In the genomic region with DNA sequence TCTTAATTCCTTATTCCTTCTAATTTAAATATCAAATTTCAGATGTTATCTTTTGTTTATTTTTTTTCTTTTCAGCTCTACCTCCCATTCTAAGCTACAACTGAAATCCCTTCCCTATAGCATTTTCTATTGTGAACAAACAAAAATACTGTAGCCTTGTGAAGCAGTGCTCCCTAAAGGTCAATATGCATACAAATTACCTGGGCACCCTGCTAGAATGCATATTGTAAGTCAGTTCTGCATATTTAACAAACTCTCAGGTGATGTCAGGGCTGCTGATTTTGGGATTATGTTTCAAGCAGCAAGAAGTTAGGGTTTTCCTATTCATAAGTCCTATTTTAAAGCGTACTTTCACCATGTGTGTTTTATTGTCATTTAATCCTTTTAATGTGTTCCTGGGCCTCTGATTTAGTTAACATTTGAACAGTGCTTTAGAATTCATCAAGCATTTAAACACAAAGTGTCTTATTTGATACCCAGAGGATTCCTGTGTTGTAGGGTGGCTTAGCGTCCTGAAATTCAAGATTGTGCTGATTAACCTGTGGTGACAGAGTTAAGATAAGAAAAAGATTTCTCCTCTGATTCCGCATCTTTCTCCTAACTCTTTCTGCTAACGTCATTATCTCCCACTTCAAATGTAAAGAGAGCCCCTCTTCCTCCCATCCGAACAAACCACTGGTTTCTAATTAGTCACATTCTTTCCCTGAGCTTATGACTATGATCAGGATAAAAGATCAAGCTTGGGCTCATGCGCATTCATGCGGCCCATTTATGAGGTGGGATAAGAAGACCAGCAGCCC, we compare ENCODE assay signal across 2 cellular contexts.
A peak's percentile ranks its signal among the peaks of the same experiment; 100 is the strongest.
TF ChIP-seq lines count a peak whose summit lies in the region.

No MANE protein-coding gene starts in this region.

TF ChIP-seq in GM23338, 12 proteins besides CTCF, POLR2A, EP300 and RAD21:
- TF ChIP-seq, protein P1, sequence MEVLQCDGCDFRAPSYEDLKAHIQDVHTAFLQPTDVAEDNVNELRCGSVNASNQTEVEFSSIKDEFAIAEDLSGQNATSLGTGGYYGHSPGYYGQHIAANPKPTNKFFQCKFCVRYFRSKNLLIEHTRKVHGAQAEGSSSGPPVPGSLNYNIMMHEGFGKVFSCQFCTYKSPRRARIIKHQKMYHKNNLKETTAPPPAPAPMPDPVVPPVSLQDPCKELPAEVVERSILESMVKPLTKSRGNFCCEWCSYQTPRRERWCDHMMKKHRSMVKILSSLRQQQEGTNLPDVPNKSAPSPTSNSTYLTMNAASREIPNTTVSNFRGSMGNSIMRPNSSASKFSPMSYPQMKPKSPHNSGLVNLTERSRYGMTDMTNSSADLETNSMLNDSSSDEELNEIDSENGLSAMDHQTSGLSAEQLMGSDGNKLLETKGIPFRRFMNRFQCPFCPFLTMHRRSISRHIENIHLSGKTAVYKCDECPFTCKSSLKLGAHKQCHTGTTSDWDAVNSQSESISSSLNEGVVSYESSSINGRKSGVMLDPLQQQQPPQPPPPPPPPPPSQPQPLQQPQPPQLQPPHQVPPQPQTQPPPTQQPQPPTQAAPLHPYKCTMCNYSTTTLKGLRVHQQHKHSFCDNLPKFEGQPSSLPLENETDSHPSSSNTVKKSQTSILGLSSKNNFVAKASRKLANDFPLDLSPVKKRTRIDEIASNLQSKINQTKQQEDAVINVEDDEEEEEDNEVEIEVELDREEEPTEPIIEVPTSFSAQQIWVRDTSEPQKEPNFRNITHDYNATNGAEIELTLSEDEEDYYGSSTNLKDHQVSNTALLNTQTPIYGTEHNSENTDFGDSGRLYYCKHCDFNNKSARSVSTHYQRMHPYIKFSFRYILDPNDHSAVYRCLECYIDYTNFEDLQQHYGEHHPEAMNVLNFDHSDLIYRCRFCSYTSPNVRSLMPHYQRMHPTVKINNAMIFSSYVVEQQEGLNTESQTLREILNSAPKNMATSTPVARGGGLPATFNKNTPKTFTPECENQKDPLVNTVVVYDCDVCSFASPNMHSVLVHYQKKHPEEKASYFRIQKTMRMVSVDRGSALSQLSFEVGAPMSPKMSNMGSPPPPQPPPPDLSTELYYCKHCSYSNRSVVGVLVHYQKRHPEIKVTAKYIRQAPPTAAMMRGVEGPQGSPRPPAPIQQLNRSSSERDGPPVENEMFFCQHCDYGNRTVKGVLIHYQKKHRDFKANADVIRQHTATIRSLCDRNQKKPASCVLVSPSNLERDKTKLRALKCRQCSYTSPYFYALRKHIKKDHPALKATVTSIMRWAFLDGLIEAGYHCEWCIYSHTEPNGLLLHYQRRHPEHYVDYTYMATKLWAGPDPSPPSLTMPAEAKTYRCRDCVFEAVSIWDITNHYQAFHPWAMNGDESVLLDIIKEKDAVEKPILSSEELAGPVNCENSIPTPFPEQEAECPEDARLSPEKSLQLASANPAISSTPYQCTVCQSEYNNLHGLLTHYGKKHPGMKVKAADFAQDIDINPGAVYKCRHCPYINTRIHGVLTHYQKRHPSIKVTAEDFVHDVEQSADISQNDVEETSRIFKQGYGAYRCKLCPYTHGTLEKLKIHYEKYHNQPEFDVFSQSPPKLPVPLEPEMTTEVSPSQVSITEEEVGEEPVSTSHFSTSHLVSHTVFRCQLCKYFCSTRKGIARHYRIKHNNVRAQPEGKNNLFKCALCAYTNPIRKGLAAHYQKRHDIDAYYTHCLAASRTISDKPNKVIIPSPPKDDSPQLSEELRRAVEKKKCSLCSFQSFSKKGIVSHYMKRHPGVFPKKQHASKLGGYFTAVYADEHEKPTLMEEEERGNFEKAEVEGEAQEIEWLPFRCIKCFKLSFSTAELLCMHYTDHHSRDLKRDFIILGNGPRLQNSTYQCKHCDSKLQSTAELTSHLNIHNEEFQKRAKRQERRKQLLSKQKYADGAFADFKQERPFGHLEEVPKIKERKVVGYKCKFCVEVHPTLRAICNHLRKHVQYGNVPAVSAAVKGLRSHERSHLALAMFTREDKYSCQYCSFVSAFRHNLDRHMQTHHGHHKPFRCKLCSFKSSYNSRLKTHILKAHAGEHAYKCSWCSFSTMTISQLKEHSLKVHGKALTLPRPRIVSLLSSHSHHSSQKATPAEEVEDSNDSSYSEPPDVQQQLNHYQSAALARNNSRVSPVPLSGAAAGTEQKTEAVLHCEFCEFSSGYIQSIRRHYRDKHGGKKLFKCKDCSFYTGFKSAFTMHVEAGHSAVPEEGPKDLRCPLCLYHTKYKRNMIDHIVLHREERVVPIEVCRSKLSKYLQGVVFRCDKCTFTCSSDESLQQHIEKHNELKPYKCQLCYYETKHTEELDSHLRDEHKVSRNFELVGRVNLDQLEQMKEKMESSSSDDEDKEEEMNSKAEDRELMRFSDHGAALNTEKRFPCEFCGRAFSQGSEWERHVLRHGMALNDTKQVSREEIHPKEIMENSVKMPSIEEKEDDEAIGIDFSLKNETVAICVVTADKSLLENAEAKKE (CRISPR knock-in tag; IDR thresholded peaks at IDR 0.05), result no peak
- TF ChIP-seq ZNF114 (CRISPR knock-in tag; IDR thresholded peaks at IDR 0.05) (no peak), EZH2phosphoT487 (IDR thresholded peaks at IDR 0.05; ENCODE audit: unreplicated experiment) (no peak), POLR2AphosphoS5 (IDR thresholded peaks at IDR 0.05; ENCODE audit: low read depth) (no peak), CREB1 (CRISPR knock-in tag; IDR thresholded peaks at IDR 0.05; ENCODE audit: low read depth) (no peak), NANOG (IDR thresholded peaks at IDR 0.05; ENCODE audit: borderline replicate concordance) (no peak)

TF ChIP-seq in H1, 55 proteins besides CTCF, POLR2A, EP300 and RAD21:
- TF ChIP-seq ASH2L (IDR thresholded peaks at IDR 0.05; ENCODE audit: low read length), result peak; percentile 29
- TF ChIP-seq CBX8 (IDR thresholded peaks at IDR 0.05; ENCODE audit: borderline replicate concordance, low read depth, low read length), result no peak
- TF ChIP-seq, protein P2, sequence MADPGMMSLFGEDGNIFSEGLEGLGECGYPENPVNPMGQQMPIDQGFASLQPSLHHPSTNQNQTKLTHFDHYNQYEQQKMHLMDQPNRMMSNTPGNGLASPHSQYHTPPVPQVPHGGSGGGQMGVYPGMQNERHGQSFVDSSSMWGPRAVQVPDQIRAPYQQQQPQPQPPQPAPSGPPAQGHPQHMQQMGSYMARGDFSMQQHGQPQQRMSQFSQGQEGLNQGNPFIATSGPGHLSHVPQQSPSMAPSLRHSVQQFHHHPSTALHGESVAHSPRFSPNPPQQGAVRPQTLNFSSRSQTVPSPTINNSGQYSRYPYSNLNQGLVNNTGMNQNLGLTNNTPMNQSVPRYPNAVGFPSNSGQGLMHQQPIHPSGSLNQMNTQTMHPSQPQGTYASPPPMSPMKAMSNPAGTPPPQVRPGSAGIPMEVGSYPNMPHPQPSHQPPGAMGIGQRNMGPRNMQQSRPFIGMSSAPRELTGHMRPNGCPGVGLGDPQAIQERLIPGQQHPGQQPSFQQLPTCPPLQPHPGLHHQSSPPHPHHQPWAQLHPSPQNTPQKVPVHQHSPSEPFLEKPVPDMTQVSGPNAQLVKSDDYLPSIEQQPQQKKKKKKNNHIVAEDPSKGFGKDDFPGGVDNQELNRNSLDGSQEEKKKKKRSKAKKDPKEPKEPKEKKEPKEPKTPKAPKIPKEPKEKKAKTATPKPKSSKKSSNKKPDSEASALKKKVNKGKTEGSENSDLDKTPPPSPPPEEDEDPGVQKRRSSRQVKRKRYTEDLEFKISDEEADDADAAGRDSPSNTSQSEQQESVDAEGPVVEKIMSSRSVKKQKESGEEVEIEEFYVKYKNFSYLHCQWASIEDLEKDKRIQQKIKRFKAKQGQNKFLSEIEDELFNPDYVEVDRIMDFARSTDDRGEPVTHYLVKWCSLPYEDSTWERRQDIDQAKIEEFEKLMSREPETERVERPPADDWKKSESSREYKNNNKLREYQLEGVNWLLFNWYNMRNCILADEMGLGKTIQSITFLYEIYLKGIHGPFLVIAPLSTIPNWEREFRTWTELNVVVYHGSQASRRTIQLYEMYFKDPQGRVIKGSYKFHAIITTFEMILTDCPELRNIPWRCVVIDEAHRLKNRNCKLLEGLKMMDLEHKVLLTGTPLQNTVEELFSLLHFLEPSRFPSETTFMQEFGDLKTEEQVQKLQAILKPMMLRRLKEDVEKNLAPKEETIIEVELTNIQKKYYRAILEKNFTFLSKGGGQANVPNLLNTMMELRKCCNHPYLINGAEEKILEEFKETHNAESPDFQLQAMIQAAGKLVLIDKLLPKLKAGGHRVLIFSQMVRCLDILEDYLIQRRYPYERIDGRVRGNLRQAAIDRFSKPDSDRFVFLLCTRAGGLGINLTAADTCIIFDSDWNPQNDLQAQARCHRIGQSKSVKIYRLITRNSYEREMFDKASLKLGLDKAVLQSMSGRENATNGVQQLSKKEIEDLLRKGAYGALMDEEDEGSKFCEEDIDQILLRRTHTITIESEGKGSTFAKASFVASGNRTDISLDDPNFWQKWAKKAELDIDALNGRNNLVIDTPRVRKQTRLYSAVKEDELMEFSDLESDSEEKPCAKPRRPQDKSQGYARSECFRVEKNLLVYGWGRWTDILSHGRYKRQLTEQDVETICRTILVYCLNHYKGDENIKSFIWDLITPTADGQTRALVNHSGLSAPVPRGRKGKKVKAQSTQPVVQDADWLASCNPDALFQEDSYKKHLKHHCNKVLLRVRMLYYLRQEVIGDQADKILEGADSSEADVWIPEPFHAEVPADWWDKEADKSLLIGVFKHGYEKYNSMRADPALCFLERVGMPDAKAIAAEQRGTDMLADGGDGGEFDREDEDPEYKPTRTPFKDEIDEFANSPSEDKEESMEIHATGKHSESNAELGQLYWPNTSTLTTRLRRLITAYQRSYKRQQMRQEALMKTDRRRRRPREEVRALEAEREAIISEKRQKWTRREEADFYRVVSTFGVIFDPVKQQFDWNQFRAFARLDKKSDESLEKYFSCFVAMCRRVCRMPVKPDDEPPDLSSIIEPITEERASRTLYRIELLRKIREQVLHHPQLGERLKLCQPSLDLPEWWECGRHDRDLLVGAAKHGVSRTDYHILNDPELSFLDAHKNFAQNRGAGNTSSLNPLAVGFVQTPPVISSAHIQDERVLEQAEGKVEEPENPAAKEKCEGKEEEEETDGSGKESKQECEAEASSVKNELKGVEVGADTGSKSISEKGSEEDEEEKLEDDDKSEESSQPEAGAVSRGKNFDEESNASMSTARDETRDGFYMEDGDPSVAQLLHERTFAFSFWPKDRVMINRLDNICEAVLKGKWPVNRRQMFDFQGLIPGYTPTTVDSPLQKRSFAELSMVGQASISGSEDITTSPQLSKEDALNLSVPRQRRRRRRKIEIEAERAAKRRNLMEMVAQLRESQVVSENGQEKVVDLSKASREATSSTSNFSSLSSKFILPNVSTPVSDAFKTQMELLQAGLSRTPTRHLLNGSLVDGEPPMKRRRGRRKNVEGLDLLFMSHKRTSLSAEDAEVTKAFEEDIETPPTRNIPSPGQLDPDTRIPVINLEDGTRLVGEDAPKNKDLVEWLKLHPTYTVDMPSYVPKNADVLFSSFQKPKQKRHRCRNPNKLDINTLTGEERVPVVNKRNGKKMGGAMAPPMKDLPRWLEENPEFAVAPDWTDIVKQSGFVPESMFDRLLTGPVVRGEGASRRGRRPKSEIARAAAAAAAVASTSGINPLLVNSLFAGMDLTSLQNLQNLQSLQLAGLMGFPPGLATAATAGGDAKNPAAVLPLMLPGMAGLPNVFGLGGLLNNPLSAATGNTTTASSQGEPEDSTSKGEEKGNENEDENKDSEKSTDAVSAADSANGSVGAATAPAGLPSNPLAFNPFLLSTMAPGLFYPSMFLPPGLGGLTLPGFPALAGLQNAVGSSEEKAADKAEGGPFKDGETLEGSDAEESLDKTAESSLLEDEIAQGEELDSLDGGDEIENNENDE (IDR thresholded peaks at IDR 0.05; ENCODE audit: insufficient replicate concordance, low read length), result peak; percentile 84
